Comparison of ENCODE assay signal across 16 cellular contexts in the genomic region with DNA sequence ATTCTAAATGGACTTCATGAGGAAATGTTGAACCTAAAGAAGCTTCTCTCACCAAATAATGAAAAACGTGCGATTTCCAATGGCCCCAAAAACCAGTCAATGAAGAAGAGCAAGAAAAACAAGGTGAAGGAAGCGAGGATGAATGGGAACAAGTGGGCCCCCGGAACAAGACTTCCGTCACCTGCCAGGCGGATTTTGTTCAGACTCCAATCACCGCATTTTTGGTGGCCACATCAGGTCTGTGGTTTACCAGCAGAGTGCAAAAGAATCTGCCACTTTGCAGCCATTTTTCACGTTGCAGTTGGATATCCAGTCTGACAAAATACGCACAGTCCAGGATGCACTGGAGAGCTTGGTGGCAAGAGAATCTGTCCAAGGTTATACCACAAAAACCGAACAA. TPM values are rescaled to one million over a fixed set of nuclear protein-coding genes. Genes with fewer than 3 reads are reported as not detected.
"Had no signal": no experiment of that assay in that cellular context is flagged by ENCODE, and none has a peak within 500 bp of the region (broad histone marks: within the 10 kb centered on the region; RNA-seq: fewer than 3 reads in every experiment).

No MANE protein-coding gene starts in this region.

RNA-seq across cellular contexts. Expression of gene OR11H2, which starts 34.4 kb away (rescaled TPM):
- total RNA-seq: activated CD4-positive, alpha-beta memory T cell treated with anti-CD3 and anti-CD28 coated beads, Interleukin-2, amount 10 ng/mL, durations not matched to agents 7 days and 5 days; activated CD4-positive, alpha-beta T cell treated with anti-CD3 and anti-CD28 coated beads for 36 hours; activated CD4-positive, alpha-beta T cell treated with anti-CD3 and anti-CD28 coated beads, Interleukin-2, amount 10 ng/mL, durations not matched to agents 7 days and 5 days; activated CD8-positive, alpha-beta memory T cell treated with anti-CD3 and anti-CD28 coated beads, Interleukin-2, amount 10 ng/mL, durations not matched to agents 7 days and 5 days; activated CD8-positive, alpha-beta T cell treated with anti-CD3 and anti-CD28 coated beads, Interleukin-2, amount 10 ng/mL, durations not matched to agents 7 days and 5 days; activated naive CD8-positive, alpha-beta T cell treated with anti-CD3 and anti-CD28 coated beads, Interleukin-2, amount 10 ng/mL, durations not matched to agents 7 days and 5 days; activated T-helper 2 cell treated with anti-CD3 and anti-CD28 coated beads, Interferon-gamma antibody, Interleukin-2, Interleukin-4, amounts not matched to agents 10 μg/mL and 5 μg/mL and 100 μg/mL, durations not matched to agents 14 hours and 24 hours and 36 hours; ascending aorta; bronchial epithelial cell; cardiac muscle cell; T-cell; T-helper 1 cell treated with Interleukin-12 subunit alpha and Interleukin-12 subunit beta and Interleukin-4 antibody, amounts not matched to agents 30 ng/mL and 1 ng/mL, for 36 hours; T-helper 17 cell; T-helper 2 cell treated with Interferon-gamma antibody and Interleukin-4, amounts not matched to agents 100 ng/mL and 5 ng/mL, for 36 hours; WTC11 had no signal
- polyA plus RNA-seq: adipose tissue, cardiac muscle cell had no signal
